In the genomic region with DNA sequence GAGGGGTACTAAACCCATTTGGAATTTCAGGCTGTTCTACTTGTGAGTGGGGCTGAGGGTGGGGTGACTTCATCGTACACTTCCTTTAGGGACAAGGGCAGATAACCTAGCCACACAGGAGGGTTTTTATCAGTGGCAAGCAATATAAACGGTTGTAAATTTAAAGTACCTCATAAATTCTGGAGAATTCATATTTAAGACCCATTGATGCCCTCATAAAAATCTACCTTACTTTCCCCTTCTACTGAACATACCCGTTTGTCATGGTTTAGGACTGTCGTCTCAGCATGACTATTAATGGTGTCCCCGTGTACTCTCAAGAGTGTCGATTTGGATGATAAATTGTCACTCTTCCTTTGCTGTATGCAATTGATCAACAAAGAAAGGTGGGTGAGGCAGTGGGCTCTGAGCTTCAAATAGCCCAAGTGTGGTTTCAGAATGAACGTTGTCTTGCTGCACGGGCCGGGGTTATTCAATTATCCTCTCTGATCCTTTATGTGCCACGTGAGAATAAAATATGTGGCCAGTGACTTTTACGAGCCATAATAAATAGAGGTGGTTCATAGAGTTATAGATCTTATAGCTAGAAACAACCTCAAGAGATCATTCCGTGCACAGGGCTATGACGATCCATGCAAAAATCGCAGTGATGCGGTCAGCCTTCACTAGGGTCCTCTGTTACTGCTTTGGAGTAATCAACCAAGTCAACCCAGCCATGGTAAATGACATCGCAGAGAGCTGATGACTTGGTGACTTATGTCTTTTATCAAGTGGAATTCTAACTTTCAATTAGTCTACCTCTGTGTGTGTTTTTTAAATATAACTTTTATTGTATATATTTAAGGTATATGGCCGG, we compare ENCODE assay signal across 23 cellular contexts.
"Had no signal": no experiment of that assay in that cellular context is flagged by ENCODE, and none has a peak within 500 bp of the region (broad histone marks: within the 10 kb centered on the region; RNA-seq: fewer than 3 reads in every experiment).

No MANE protein-coding gene starts in this region.

- H3K27me3 ChIP-seq: adrenal gland, breast epithelium, gastroesophageal sphincter, heart left ventricle, tibial nerve, vagina had no signal

- H3K4me3 ChIP-seq: adrenal gland, breast epithelium, gastroesophageal sphincter, heart left ventricle, left ventricle myocardium inferior, tibial nerve, vagina had no signal

- H3K36me3 ChIP-seq: adrenal gland, breast epithelium, gastroesophageal sphincter, heart left ventricle, left ventricle myocardium inferior, tibial nerve, vagina had no signal

- H3K27me3 Mint-ChIP-seq: activated CD4-positive, alpha-beta T cell treated with anti-CD3 and anti-CD28 coated beads, Interleukin-2, amount 10 ng/mL, durations not matched to agents 7 days and 5 days; stimulated activated naive CD8-positive, alpha-beta T cell treated with anti-CD3 and anti-CD28 coated beads, Interleukin-15, Interleukin-2, amounts not matched to agents 100 ng/mL and 50 ng/mL, for 24 hours had no signal

- H3K27ac ChIP-seq: adrenal gland, breast epithelium, gastroesophageal sphincter, heart left ventricle, left ventricle myocardium inferior, tibial nerve, vagina had no signal

- DNase-seq: activated CD4-positive, alpha-beta T cell treated with anti-CD3 and anti-CD28 coated beads, Interleukin-2, amount 10 ng/mL, durations not matched to agents 7 days and 5 days; activated CD4-positive, CD25-positive, alpha-beta regulatory T cell; activated naive CD4-positive, alpha-beta T cell treated with anti-CD3 and anti-CD28 coated beads, Interleukin-2, amount 50 U/mL, for 16 hours; activated T-cell treated with anti-CD3 and anti-CD28 coated beads, Interleukin-2, amount 50 U/mL, for 1 hour; adrenal gland; cerebellar nuclear complex; effector CD8-positive, alpha-beta T cell; heart left ventricle; left ventricle myocardium inferior; mammary epithelial cell; midbrain; nephron progenitor cell; nucleus accumbens; posterior cingulate gyrus; stimulated activated CD4-positive, alpha-beta T cell treated with anti-CD3 and anti-CD28 coated beads, Interleukin-2, amount 100 ng/mL, for 24 hours; T-helper 9 cell had no signal

- H3K4me3 Mint-ChIP-seq: activated CD4-positive, alpha-beta T cell treated with anti-CD3 and anti-CD28 coated beads, Interleukin-2, amount 10 ng/mL, durations not matched to agents 7 days and 5 days; nephron progenitor cell; stimulated activated naive CD8-positive, alpha-beta T cell treated with anti-CD3 and anti-CD28 coated beads, Interleukin-15, Interleukin-2, amounts not matched to agents 100 ng/mL and 50 ng/mL, for 24 hours had no signal

- FAIRE-seq: astrocyte had no signal

- H3K9me3 Mint-ChIP-seq: nephron progenitor cell; stimulated activated naive CD8-positive, alpha-beta T cell treated with anti-CD3 and anti-CD28 coated beads, Interleukin-15, Interleukin-2, amounts not matched to agents 100 ng/mL and 50 ng/mL, for 24 hours had no signal

- ATAC-seq: esophagus mucosa, gastroesophageal sphincter, heart left ventricle had no signal

- H3K27ac Mint-ChIP-seq: activated CD4-positive, alpha-beta T cell treated with anti-CD3 and anti-CD28 coated beads, Interleukin-2, amount 10 ng/mL, durations not matched to agents 7 days and 5 days; nephron progenitor cell had no signal

- H3K4me1 ChIP-seq: adrenal gland, breast epithelium, gastroesophageal sphincter, left ventricle myocardium inferior, vagina had no signal

- H3K9me3 ChIP-seq: adrenal gland, breast epithelium, gastroesophageal sphincter, heart left ventricle, left ventricle myocardium inferior, tibial nerve, vagina had no signal
